14 cellular contexts compared by ENCODE assay signal in genomic region chr4:108890491-108890890, GRCh38.
"Had no signal": no experiment of that assay in that cellular context is flagged by ENCODE, and none has a peak within 500 bp of the region (broad histone marks: within the 10 kb centered on the region; RNA-seq: fewer than 3 reads in every experiment).

No MANE protein-coding gene starts in this region.

- H2AFZ ChIP-seq: hepatocyte had no signal

- H3K4me3 Mint-ChIP-seq: activated CD4-positive, alpha-beta T cell treated with anti-CD3 and anti-CD28 coated beads, Interleukin-2, amount 10 ng/mL, durations not matched to agents 7 days and 5 days; activated naive CD8-positive, alpha-beta T cell treated with anti-CD3 and anti-CD28 coated beads for 36 hours; activated T-cell treated with anti-CD3 and anti-CD28 coated beads, Interleukin-2, amount 50 U/mL, for 72 hours; stimulated activated effector memory CD8-positive, alpha-beta T cell treated with anti-CD3 and anti-CD28 coated beads, Interleukin-12 subunit alpha, Interleukin-12 subunit beta, amount 100 ng/mL, for 72 hours had no signal

- H3K27me3 ChIP-seq: hepatocyte, ovary had no signal

- DNase-seq: activated CD4-positive, alpha-beta T cell treated with anti-CD3 and anti-CD28 coated beads, Interleukin-2, amount 10 ng/mL, durations not matched to agents 7 days and 5 days; activated CD4-positive, CD25-positive, alpha-beta regulatory T cell; activated CD8-positive, alpha-beta memory T cell treated with anti-CD3 and anti-CD28 coated beads, Interleukin-2, amount 50 U/mL, for 48 hours; activated gamma-delta T cell treated with Interleukin-2 at 50 U/mL for 16 hours; activated naive CD8-positive, alpha-beta T cell treated with anti-CD3 and anti-CD28 coated beads for 36 hours; activated T-cell treated with anti-CD3 and anti-CD28 coated beads, Interleukin-2, amount 50 U/mL, for 72 hours; amygdala; erythroblast; islet precursor cell; ovary; SW 1271 had no signal

- H3K27me3 Mint-ChIP-seq: activated naive CD8-positive, alpha-beta T cell treated with anti-CD3 and anti-CD28 coated beads for 36 hours had no signal

- ATAC-seq: activated T-cell treated with anti-CD3 and anti-CD28 coated beads, Interleukin-2, amount 50 U/mL, for 72 hours; stimulated activated effector memory CD8-positive, alpha-beta T cell treated with anti-CD3 and anti-CD28 coated beads, Interleukin-12 subunit alpha, Interleukin-12 subunit beta, amount 100 ng/mL, for 72 hours had no signal

- H3K4me2 ChIP-seq: hepatocyte had no signal

- H3K36me3 ChIP-seq: ovary, thoracic aorta had no signal

- H3K9me3 ChIP-seq: ovary, thoracic aorta had no signal

- H3K27ac ChIP-seq: hepatocyte, ovary, thoracic aorta had no signal

- H3K27ac Mint-ChIP-seq: activated CD4-positive, alpha-beta T cell treated with anti-CD3 and anti-CD28 coated beads, Interleukin-2, amount 10 ng/mL, durations not matched to agents 7 days and 5 days; activated naive CD8-positive, alpha-beta T cell treated with anti-CD3 and anti-CD28 coated beads for 36 hours; activated T-cell treated with anti-CD3 and anti-CD28 coated beads, Interleukin-2, amount 50 U/mL, for 72 hours; stimulated activated effector memory CD8-positive, alpha-beta T cell treated with anti-CD3 and anti-CD28 coated beads, Interleukin-12 subunit alpha, Interleukin-12 subunit beta, amount 100 ng/mL, for 72 hours had no signal

- H3K4me3 ChIP-seq: hepatocyte, ovary, thoracic aorta had no signal

- H3K36me3 Mint-ChIP-seq: activated naive CD8-positive, alpha-beta T cell treated with anti-CD3 and anti-CD28 coated beads for 36 hours; stimulated activated effector memory CD8-positive, alpha-beta T cell treated with anti-CD3 and anti-CD28 coated beads, Interleukin-12 subunit alpha, Interleukin-12 subunit beta, amount 100 ng/mL, for 72 hours had no signal

- H3K4me1 Mint-ChIP-seq: activated CD4-positive, alpha-beta T cell treated with anti-CD3 and anti-CD28 coated beads, Interleukin-2, amount 10 ng/mL, durations not matched to agents 7 days and 5 days; activated naive CD8-positive, alpha-beta T cell treated with anti-CD3 and anti-CD28 coated beads for 36 hours; stimulated activated effector memory CD8-positive, alpha-beta T cell treated with anti-CD3 and anti-CD28 coated beads, Interleukin-12 subunit alpha, Interleukin-12 subunit beta, amount 100 ng/mL, for 72 hours had no signal

- H3K79me2 ChIP-seq: hepatocyte had no signal

- H3K9me3 Mint-ChIP-seq: activated CD4-positive, alpha-beta T cell treated with anti-CD3 and anti-CD28 coated beads, Interleukin-2, amount 10 ng/mL, durations not matched to agents 7 days and 5 days; activated naive CD8-positive, alpha-beta T cell treated with anti-CD3 and anti-CD28 coated beads for 36 hours; activated T-cell treated with anti-CD3 and anti-CD28 coated beads, Interleukin-2, amount 50 U/mL, for 72 hours; stimulated activated effector memory CD8-positive, alpha-beta T cell treated with anti-CD3 and anti-CD28 coated beads, Interleukin-12 subunit alpha, Interleukin-12 subunit beta, amount 100 ng/mL, for 72 hours had no signal
